In the genomic region with DNA sequence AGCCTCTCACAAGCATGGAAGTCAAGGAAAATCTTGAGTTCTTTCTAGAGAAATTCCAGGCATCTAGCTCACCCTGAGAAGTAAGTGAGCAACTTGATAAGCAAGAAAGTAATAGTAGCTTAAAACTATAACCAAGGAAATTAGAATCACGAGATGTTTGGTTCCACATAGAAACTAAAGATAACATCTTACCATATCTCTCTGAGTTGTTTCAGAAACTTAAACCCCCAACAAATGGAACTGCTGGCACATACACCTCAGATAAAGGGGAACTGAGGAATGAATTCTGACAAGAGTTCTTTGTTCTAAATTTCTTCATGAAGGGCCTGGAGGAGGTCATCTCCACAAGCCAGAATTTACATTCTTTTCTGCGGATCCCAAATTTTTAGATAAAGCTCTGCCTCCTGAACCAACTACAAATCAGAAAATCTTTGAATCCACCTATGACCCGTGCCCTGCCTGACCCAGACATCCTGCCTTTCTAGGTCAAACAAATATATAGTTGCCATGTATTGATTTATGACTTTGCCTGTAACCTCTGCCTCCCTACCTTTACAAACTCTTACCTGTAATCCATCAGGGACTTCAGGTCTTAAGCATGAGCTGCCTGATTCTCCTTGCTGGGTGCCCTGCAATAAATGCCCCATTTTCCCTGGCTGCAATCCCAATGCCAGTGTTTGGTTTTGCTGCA, we compare ENCODE assay signal across 35 cellular contexts.
"Had no signal": no experiment of that assay in that cellular context is flagged by ENCODE, and none has a peak within 500 bp of the region (broad histone marks: within the 10 kb centered on the region; RNA-seq: fewer than 3 reads in every experiment).

No MANE protein-coding gene starts in this region.

- FAIRE-seq: colon had no signal

- H3K36me3 ChIP-seq: adrenal gland, esophagus muscularis mucosa, gastroesophageal sphincter, WERI-Rb-1 had no signal

- DNase-seq: activated B cell treated with CpG ODN at 0.5 μM for 24 hours; activated CD4-positive, alpha-beta memory T cell treated with anti-CD3 and anti-CD28 coated beads for 36 hours; activated CD4-positive, alpha-beta T cell treated with anti-CD3 and anti-CD28 coated beads for 48 hours; activated CD8-positive, alpha-beta memory T cell treated with anti-CD3 and anti-CD28 coated beads, Interleukin-2, amount 10 ng/mL, durations not matched to agents 7 days and 5 days; activated CD8-positive, alpha-beta memory T cell treated with anti-CD3 and anti-CD28 coated beads, Interleukin-2, amount 50 U/mL, for 4 hours; activated CD8-positive, alpha-beta T cell treated with anti-CD3 and anti-CD28 coated beads, Interleukin-2, amount 10 ng/mL, durations not matched to agents 7 days and 5 days; activated effector memory CD4-positive, alpha-beta T cell treated with anti-CD3 and anti-CD28 coated beads, Interleukin-2, amount 50 U/mL, for 16 hours; activated naive CD4-positive, alpha-beta T cell treated with anti-CD3 and anti-CD28 coated beads for 36 hours; activated naive CD8-positive, alpha-beta T cell treated with anti-CD3 and anti-CD28 coated beads for 36 hours; activated naive CD8-positive, alpha-beta T cell treated with anti-CD3 and anti-CD28 coated beads, Interleukin-2, amount 50 U/mL, for 24 hours; activated T-cell treated with anti-CD3 and anti-CD28 coated beads, Interleukin-2, amount 50 U/mL, for 1 hour; activated T-cell treated with anti-CD3 and anti-CD28 coated beads, Interleukin-2, amount 50 U/mL, for 48 hours; adrenal gland; amygdala; aorta; body of pancreas; caudate nucleus; cortex of kidney; dermis blood vessel endothelial cell; effector CD4-positive, alpha-beta T cell; effector memory CD8-positive, alpha-beta T cell; erythroblast; foreskin melanocyte; T-helper 1 cell; T-helper 17 cell; T1000; WERI-Rb-1 had no signal

- H3K4me1 ChIP-seq: adrenal gland, body of pancreas, esophagus muscularis mucosa, gastroesophageal sphincter had no signal

- H3K27ac Mint-ChIP-seq: activated B cell treated with CpG ODN at 0.5 μM for 24 hours; activated CD4-positive, alpha-beta memory T cell treated with anti-CD3 and anti-CD28 coated beads for 36 hours; activated CD8-positive, alpha-beta memory T cell treated with anti-CD3 and anti-CD28 coated beads, Interleukin-2, amount 10 ng/mL, durations not matched to agents 7 days and 5 days; activated CD8-positive, alpha-beta T cell treated with anti-CD3 and anti-CD28 coated beads, Interleukin-2, amount 10 ng/mL, durations not matched to agents 7 days and 5 days; activated naive CD4-positive, alpha-beta T cell treated with anti-CD3 and anti-CD28 coated beads for 36 hours; activated naive CD4-positive, alpha-beta T cell treated with anti-CD3 and anti-CD28 coated beads, Interleukin-2, amount 50 U/mL, for 24 hours; activated naive CD8-positive, alpha-beta T cell treated with anti-CD3 and anti-CD28 coated beads for 36 hours; activated naive CD8-positive, alpha-beta T cell treated with anti-CD3 and anti-CD28 coated beads, Interleukin-2, amount 50 U/mL, for 24 hours; activated T-helper 1 cell treated with anti-CD3 and anti-CD28 coated beads, Interleukin-12 subunit alpha, Interleukin-12 subunit beta, Interleukin-2, Interleukin-4 antibody, amounts not matched to agents 30 ng/mL and 10 ng/mL and 1 ng/mL, durations not matched to agents 14 hours and 24 hours and 36 hours; activated T-helper 2 cell treated with anti-CD3 and anti-CD28 coated beads, Interferon-gamma antibody, Interleukin-2, Interleukin-4, amounts not matched to agents 10 μg/mL and 5 μg/mL and 100 μg/mL, durations not matched to agents 14 hours and 24 hours and 36 hours; effector memory CD8-positive, alpha-beta T cell; T-helper 17 cell; T-helper 2 cell treated with Interferon-gamma antibody and Interleukin-4, amounts not matched to agents 5 μg/mL and 100 μg/mL, for 36 hours had no signal

- H3K4me3 ChIP-seq: adrenal gland, body of pancreas, esophagus muscularis mucosa, gastroesophageal sphincter had no signal

- H3K4me3 Mint-ChIP-seq: activated B cell treated with CpG ODN at 0.5 μM for 24 hours; activated CD4-positive, alpha-beta memory T cell treated with anti-CD3 and anti-CD28 coated beads for 36 hours; activated CD8-positive, alpha-beta memory T cell treated with anti-CD3 and anti-CD28 coated beads, Interleukin-2, amount 10 ng/mL, durations not matched to agents 7 days and 5 days; activated CD8-positive, alpha-beta T cell treated with anti-CD3 and anti-CD28 coated beads, Interleukin-2, amount 10 ng/mL, durations not matched to agents 7 days and 5 days; activated naive CD4-positive, alpha-beta T cell treated with anti-CD3 and anti-CD28 coated beads for 36 hours; activated naive CD4-positive, alpha-beta T cell treated with anti-CD3 and anti-CD28 coated beads, Interleukin-2, amount 50 U/mL, for 24 hours; activated naive CD8-positive, alpha-beta T cell treated with anti-CD3 and anti-CD28 coated beads for 36 hours; activated naive CD8-positive, alpha-beta T cell treated with anti-CD3 and anti-CD28 coated beads, Interleukin-2, amount 50 U/mL, for 24 hours; activated T-helper 1 cell treated with anti-CD3 and anti-CD28 coated beads, Interleukin-12 subunit alpha, Interleukin-12 subunit beta, Interleukin-2, Interleukin-4 antibody, amounts not matched to agents 30 ng/mL and 10 ng/mL and 1 ng/mL, durations not matched to agents 14 hours and 24 hours and 36 hours; effector memory CD8-positive, alpha-beta T cell; T-helper 17 cell; T-helper 2 cell treated with Interferon-gamma antibody and Interleukin-4, amounts not matched to agents 5 μg/mL and 100 μg/mL, for 36 hours had no signal

- H3K9me3 Mint-ChIP-seq: activated B cell treated with CpG ODN at 0.5 μM for 24 hours; activated CD4-positive, alpha-beta memory T cell treated with anti-CD3 and anti-CD28 coated beads for 36 hours; activated naive CD4-positive, alpha-beta T cell treated with anti-CD3 and anti-CD28 coated beads for 36 hours; activated naive CD4-positive, alpha-beta T cell treated with anti-CD3 and anti-CD28 coated beads, Interleukin-2, amount 50 U/mL, for 24 hours; activated naive CD8-positive, alpha-beta T cell treated with anti-CD3 and anti-CD28 coated beads for 36 hours; activated naive CD8-positive, alpha-beta T cell treated with anti-CD3 and anti-CD28 coated beads, Interleukin-2, amount 50 U/mL, for 24 hours; activated T-helper 1 cell treated with anti-CD3 and anti-CD28 coated beads, Interleukin-12 subunit alpha, Interleukin-12 subunit beta, Interleukin-2, Interleukin-4 antibody, amounts not matched to agents 30 ng/mL and 10 ng/mL and 1 ng/mL, durations not matched to agents 14 hours and 24 hours and 36 hours; activated T-helper 2 cell treated with anti-CD3 and anti-CD28 coated beads, Interferon-gamma antibody, Interleukin-2, Interleukin-4, amounts not matched to agents 10 μg/mL and 5 μg/mL and 100 μg/mL, durations not matched to agents 14 hours and 24 hours and 36 hours; effector memory CD8-positive, alpha-beta T cell; T-helper 2 cell treated with Interferon-gamma antibody and Interleukin-4, amounts not matched to agents 5 μg/mL and 100 μg/mL, for 36 hours had no signal

- H3K27ac ChIP-seq: adrenal gland, body of pancreas, esophagus muscularis mucosa, gastroesophageal sphincter, WERI-Rb-1 had no signal

- H3K27me3 ChIP-seq: adrenal gland, body of pancreas, esophagus muscularis mucosa, gastroesophageal sphincter had no signal

- H3K9me3 ChIP-seq: adrenal gland, body of pancreas had no signal

- ATAC-seq: activated CD4-positive, CD25-positive, alpha-beta regulatory T cell treated with anti-CD3 and anti-CD28 coated beads, Interleukin-2, amount 50 U/mL, for 24 hours; activated CD8-positive, alpha-beta memory T cell treated with anti-CD3 and anti-CD28 coated beads, Interleukin-2, amount 10 ng/mL, durations not matched to agents 7 days and 5 days; activated CD8-positive, alpha-beta T cell treated with anti-CD3 and anti-CD28 coated beads, Interleukin-2, amount 10 ng/mL, durations not matched to agents 7 days and 5 days; activated naive CD8-positive, alpha-beta T cell treated with anti-CD3 and anti-CD28 coated beads, Interleukin-2, amount 50 U/mL, for 24 hours; body of pancreas; effector memory CD8-positive, alpha-beta T cell; gastroesophageal sphincter; T-helper 17 cell had no signal

- H3K36me3 Mint-ChIP-seq: activated CD4-positive, alpha-beta memory T cell treated with anti-CD3 and anti-CD28 coated beads for 36 hours; activated CD8-positive, alpha-beta memory T cell treated with anti-CD3 and anti-CD28 coated beads, Interleukin-2, amount 10 ng/mL, durations not matched to agents 7 days and 5 days; activated naive CD4-positive, alpha-beta T cell treated with anti-CD3 and anti-CD28 coated beads, Interleukin-2, amount 50 U/mL, for 24 hours; activated naive CD8-positive, alpha-beta T cell treated with anti-CD3 and anti-CD28 coated beads for 36 hours had no signal

- H3K4me1 Mint-ChIP-seq: activated B cell treated with CpG ODN at 0.5 μM for 24 hours; activated CD8-positive, alpha-beta memory T cell treated with anti-CD3 and anti-CD28 coated beads, Interleukin-2, amount 10 ng/mL, durations not matched to agents 7 days and 5 days; activated naive CD4-positive, alpha-beta T cell treated with anti-CD3 and anti-CD28 coated beads, Interleukin-2, amount 50 U/mL, for 24 hours; activated naive CD8-positive, alpha-beta T cell treated with anti-CD3 and anti-CD28 coated beads for 36 hours; activated naive CD8-positive, alpha-beta T cell treated with anti-CD3 and anti-CD28 coated beads, Interleukin-2, amount 50 U/mL, for 24 hours; T-helper 17 cell had no signal
